Comparison of ENCODE assay signal across 8 cellular contexts in the genomic region with DNA sequence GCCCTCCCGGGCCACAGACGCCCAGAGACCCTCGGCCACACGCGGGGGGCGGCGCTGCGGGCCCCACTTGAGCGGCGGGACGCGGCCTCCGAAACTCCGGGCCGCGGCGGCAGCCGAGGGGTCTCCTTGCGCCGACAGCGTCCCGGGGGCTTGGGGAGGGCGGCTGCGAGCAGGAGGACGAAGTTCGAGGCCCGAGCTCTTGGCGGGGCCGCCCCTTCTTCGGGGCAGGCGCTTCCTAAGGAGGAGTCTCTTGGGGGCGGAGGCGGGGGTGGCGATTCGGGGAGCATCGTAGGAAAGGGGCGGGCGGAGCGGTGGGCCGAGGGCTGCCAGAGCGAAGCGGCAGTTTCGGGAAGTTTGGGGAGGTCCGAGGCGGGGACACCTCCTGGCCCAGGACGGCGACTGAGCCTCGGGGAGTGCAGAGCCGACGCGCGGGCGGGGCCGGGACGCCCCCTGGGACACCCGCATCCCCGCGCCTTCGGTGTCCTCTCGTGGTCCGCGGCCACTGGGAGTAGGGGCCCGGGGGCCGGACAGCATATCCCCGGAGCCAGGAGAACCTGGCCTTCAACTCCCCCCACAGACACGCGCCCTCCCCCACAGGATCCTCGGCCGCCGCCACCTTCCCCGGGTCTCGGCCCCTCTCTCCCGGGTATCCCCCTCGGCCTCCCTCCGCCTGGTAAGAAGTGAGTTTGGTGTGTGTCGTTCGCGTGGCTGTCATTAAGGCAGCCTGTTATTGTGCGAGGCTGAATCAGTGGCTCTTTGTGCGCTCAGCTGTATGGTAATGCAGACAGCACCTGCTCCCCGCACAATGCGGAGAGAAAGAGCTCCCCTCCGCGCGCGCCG. TPM values are rescaled to one million over a fixed set of nuclear protein-coding genes. Genes with fewer than 3 reads are reported as not detected.
DNase-seq lines count a peak whose midpoint lies in the region; ATAC-seq and TF ChIP-seq lines count a peak whose summit lies in the region.

No MANE protein-coding gene starts in this region.

- H3K36me3 ChIP-seq in HEK293 (ENCODE audit: control insufficient read depth in 2 of 2, insufficient read depth in 1 of 2, low read length in 2 of 2), result peaks cover 0 to 24% of the 10 kb centered on the region in 2 experiments; a peak in 2 of 3 replicates

- H3K27ac ChIP-seq in CD4-positive, alpha-beta T cell (ENCODE audit: low read depth, low read length), result no peak overlapping the region
- peak overlapping the region; percentile 50; the same call in 1 of the 2 replicates for H3K27ac ChIP-seq in HEK293 (ENCODE audit: extremely low read depth, low read depth, low read length)

- H3K9me3 ChIP-seq in CD4-positive, alpha-beta T cell (ENCODE audit: control insufficient read depth, low read length), result no peaks in the 10 kb centered on the region
- H3K9me3 ChIP-seq in HEK293 (ENCODE audit: control insufficient read depth, insufficient read depth, low read depth, low read length), result no peaks in the 10 kb centered on the region

- TF ChIP-seq CTCF in CD4-positive, alpha-beta T cell (IDR thresholded peaks at IDR 0.05), result no peak
- TF ChIP-seq CTCF in HEK293 (tag by site-specific recombination; IDR thresholded peaks at IDR 0.05) (no peak), glutamatergic neuron (IDR thresholded peaks at IDR 0.05; ENCODE audit: partially characterized antibody, unreplicated experiment) (no peak), neural crest cell (conservative IDR thresholded peaks at IDR 0.05) (no peak)

- H3K4me1 Mint-ChIP-seq in CD4-positive, alpha-beta T cell (ENCODE audit: low read depth), result peaks cover 52% of the 10 kb centered on the region
- peaks cover 50% of the 10 kb centered on the region for H3K4me1 Mint-ChIP-seq in glutamatergic neuron (ENCODE audit: low read depth, unreplicated experiment)
- H3K4me1 Mint-ChIP-seq in neural crest cell, result peaks cover 63% of the 10 kb centered on the region

- POLR2A ChIA-PET in CD4-positive, alpha-beta T cell (lab: Charles Lee), result interaction anchor here (0.6 to 6.7 kb wide), 9 partner anchors 10 to 566 kb away, joined by 3 to 50 read pairs (median 4); a partner anchor contains a TSS
- POLR2A ChIA-PET in HEK293 (lab: Yijun Ruan, JAX), result interaction anchor here (0.5 to 2.8 kb wide), 7 partner anchors 11 to 262 kb away, joined by 3 to 20 read pairs (median 4); a partner anchor contains a TSS

- H3K9me3 Mint-ChIP-seq in CD4-positive, alpha-beta T cell, result no peaks in the 10 kb centered on the region
- H3K9me3 Mint-ChIP-seq in glutamatergic neuron (ENCODE audit: unreplicated experiment), result peaks cover 23% of the 10 kb centered on the region
- H3K9me3 Mint-ChIP-seq in neural crest cell, result no peaks in the 10 kb centered on the region

- peaks cover 17% of the 10 kb centered on the region for H3K36me3 Mint-ChIP-seq in CD4-positive, alpha-beta T cell (ENCODE audit: low read depth)
- peaks cover 6% of the 10 kb centered on the region for H3K36me3 Mint-ChIP-seq in glutamatergic neuron (ENCODE audit: unreplicated experiment)
- H3K36me3 Mint-ChIP-seq in neural crest cell (ENCODE audit: low read depth), result peaks cover 12% of the 10 kb centered on the region

- peak; percentile 53 for ATAC-seq in CD4-positive, alpha-beta T cell (ENCODE audit: poor library complexity)
- ATAC-seq in HG02610 (IDR thresholded peaks at IDR 0.05; ENCODE audit: unreplicated experiment), result no peak

- peak overlapping the region; percentile 63 for H3K27ac Mint-ChIP-seq in CD4-positive, alpha-beta T cell
- H3K27ac Mint-ChIP-seq in glutamatergic neuron (ENCODE audit: unreplicated experiment) (peak overlapping the region; percentile 72), neural crest cell (ENCODE audit: unreplicated experiment) (peak overlapping the region; percentile 44)

- peaks cover 56% of the 10 kb centered on the region for H3K27me3 Mint-ChIP-seq in CD4-positive, alpha-beta T cell
- H3K27me3 Mint-ChIP-seq in glutamatergic neuron (ENCODE audit: unreplicated experiment), result peaks cover 36% of the 10 kb centered on the region
- H3K27me3 Mint-ChIP-seq in neural crest cell (ENCODE audit: low read depth), result peaks cover 81% of the 10 kb centered on the region

- peaks cover 45% of the 10 kb centered on the region for H3K27me3 ChIP-seq in CD4-positive, alpha-beta T cell (ENCODE audit: control insufficient read depth, insufficient read depth, low read length)

- H3K4me3 Mint-ChIP-seq in CD4-positive, alpha-beta T cell, result peak overlapping the region; percentile 94
- H3K4me3 Mint-ChIP-seq in glutamatergic neuron (ENCODE audit: unreplicated experiment) (peak overlapping the region; percentile 84), neural crest cell (peak overlapping the region; percentile 91)

- TF ChIP-seq POLR2A in erythroblast (IDR thresholded peaks at IDR 0.05; ENCODE audit: low read length), result no peak

- peaks cover 8% of the 10 kb centered on the region for H3K4me1 ChIP-seq in HEK293 (ENCODE audit: control insufficient read depth, insufficient read depth, low read length)

- CTCF ChIA-PET in CD4-positive, alpha-beta T cell (lab: Charles Lee), result interaction anchor here (1.0 kb wide), 1 partner anchor 12 kb away, joined by 5 read pairs; no protein-coding TSS in a partner anchor
- CTCF ChIA-PET in HEK293 (lab: Yijun Ruan, JAX), result interaction anchor here (0.6 to 3.2 kb wide), 10 partner anchors 12 to 839 kb away, joined by 3 to 21 read pairs (median 3); no protein-coding TSS in a partner anchor

- peak overlapping the region; percentile 24 for H3K4me3 ChIP-seq in HEK293 (ENCODE audit: low read depth, low read length)

- intact Hi-C loops in CD4-positive, alpha-beta T cell (cut with DNase I, micrococcal nuclease), result loop anchor here (2.0 to 5.0 kb wide), 5 partner anchors 204 to 501 kb away; no protein-coding TSS in a partner anchor

- peak in 6 of 10 experiments; percentile 23 to 41 (median 33) for DNase-seq in CD4-positive, alpha-beta T cell
- DNase-seq in NCI-H526 (lab: John Stamatoyannopoulos, UW), result peak; percentile 94
- DNase-seq in activated naive CD4-positive, alpha-beta T cell treated with Interleukin-2 at 50 U/mL for 16 hours, result peak; percentile 40
- DNase-seq in glutamatergic neuron, result peak; percentile 76
- DNase-seq in neural crest cell (ENCODE audit: low read depth, low spot score), result peak; percentile 53
- no peak for DNase-seq in erythroblast (lab: John Stamatoyannopoulos, UW)

TF ChIP-seq in HEK293, 187 proteins besides CTCF, POLR2A, EP300 and RAD21:
- TF ChIP-seq ZFHX2 (tag by site-specific recombination; conservative IDR thresholded peaks at IDR 0.05), result 0 out of 2 replicates have a peak, but pooled peaks have one; percentile 11
- 0 out of 2 replicates have a peak, but pooled peaks have one; percentile 34 for TF ChIP-seq GLIS2 (tag by site-specific recombination; IDR thresholded peaks at IDR 0.05)
- no peak for TF ChIP-seq ZNF514 (tag by site-specific recombination; IDR thresholded peaks at IDR 0.05)
- TF ChIP-seq ZNF391 (tag by site-specific recombination; IDR thresholded peaks at IDR 0.05; ENCODE audit: borderline replicate concordance, low read depth), result no peak
- TF ChIP-seq, protein P1, sequence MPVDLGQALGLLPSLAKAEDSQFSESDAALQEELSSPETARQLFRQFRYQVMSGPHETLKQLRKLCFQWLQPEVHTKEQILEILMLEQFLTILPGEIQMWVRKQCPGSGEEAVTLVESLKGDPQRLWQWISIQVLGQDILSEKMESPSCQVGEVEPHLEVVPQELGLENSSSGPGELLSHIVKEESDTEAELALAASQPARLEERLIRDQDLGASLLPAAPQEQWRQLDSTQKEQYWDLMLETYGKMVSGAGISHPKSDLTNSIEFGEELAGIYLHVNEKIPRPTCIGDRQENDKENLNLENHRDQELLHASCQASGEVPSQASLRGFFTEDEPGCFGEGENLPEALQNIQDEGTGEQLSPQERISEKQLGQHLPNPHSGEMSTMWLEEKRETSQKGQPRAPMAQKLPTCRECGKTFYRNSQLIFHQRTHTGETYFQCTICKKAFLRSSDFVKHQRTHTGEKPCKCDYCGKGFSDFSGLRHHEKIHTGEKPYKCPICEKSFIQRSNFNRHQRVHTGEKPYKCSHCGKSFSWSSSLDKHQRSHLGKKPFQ (tag by site-specific recombination; IDR thresholded peaks at IDR 0.05), result no peak
- TF ChIP-seq, protein P2, sequence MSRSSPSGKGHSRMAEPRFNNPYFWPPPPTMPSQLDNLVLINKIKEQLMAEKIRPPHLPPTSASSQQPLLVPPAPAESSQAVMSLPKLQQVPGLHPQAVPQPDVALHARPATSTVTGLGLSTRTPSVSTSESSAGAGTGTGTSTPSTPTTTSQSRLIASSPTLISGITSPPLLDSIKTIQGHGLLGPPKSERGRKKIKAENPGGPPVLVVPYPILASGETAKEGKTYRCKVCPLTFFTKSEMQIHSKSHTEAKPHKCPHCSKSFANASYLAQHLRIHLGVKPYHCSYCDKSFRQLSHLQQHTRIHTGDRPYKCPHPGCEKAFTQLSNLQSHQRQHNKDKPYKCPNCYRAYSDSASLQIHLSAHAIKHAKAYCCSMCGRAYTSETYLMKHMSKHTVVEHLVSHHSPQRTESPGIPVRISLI (tag by site-specific recombination; IDR thresholded peaks at IDR 0.05), result no peak
- TF ChIP-seq ZNF157 (tag by site-specific recombination; IDR thresholded peaks at IDR 0.05), result no peak

RNA-seq across cellular contexts. Expression of a gene that starts 0.6 kb away (rescaled TPM):
- 1 to 10 TPM; 7.1 to 7.2 TPM for total RNA-seq in CD4-positive, alpha-beta T cell
- 34.3 TPM for total RNA-seq in glutamatergic neuron (ENCODE audit: unreplicated experiment)
- total RNA-seq in neural crest cell, result 53.9 and 59.8 TPM in 2 replicates

RNA-seq across cellular contexts. Expression of a gene that starts 15.1 kb away (rescaled TPM):
- 10 to 100 TPM; 24.1 to 26.7 TPM for total RNA-seq in CD4-positive, alpha-beta T cell
- total RNA-seq in glutamatergic neuron (ENCODE audit: unreplicated experiment) (48.3 TPM), neural crest cell (33.4 and 33.7 TPM in 2 replicates)

Comparison
In these comparisons a context has a peak if more than half of its experiments do, and no peak if none do; other contexts are left out.
1. DNase-seq: peak in CD4-positive, alpha-beta T cell (6 of 10), NCI-H526 (2 of 2), activated naive CD4-positive, alpha-beta T cell treated with Interleukin-2 at 50 U/mL for 16 hours (single experiment), glutamatergic neuron (single experiment) and neural crest cell (single experiment); none in erythroblast (0 of 2).
2. Peak in every context shown above with its lines, with median percentiles within 50 percentile points of each other: H3K27ac Mint-ChIP-seq and H3K4me3 Mint-ChIP-seq.